In the genomic region with DNA sequence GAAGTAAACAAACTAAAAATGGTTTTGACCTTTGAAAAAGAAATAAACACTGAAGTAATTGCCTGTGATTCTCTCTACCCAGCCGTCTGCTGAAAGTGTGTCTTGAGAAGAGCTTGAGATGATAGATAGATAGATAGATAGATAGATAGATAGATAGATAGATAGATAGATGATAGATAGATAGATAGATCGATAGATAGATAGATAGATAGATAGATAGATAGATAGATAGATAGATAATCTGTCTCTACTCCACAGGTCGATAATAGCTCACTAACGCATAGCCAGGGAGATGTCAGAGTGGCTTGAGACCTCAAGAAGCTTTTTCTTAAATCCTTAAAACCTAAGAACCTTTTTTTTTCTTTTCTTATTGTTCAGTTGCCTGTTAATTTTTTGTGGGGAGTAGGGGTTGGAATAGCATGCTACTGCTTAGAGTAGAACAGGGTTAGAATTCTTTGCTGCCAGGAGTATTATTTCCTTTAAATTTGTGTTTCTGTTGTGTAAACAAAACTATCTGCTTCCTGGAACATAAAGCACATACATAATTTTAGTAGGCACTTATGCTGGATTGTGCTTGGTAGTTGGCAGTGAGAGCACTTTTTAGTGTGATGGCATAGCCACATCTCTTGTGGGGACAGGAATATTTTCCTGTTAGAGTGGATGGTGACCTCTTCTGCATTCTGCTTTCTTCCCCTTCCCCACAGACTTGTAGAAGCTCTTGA, we compare ENCODE assay signal across 13 cellular contexts.
"Had no signal": no experiment of that assay in that cellular context is flagged by ENCODE, and none has a peak within 500 bp of the region (broad histone marks: within the 10 kb centered on the region; RNA-seq: fewer than 3 reads in every experiment).

No MANE protein-coding gene starts in this region.

- H3K9me3 Mint-ChIP-seq: central memory CD8-positive, alpha-beta T cell had no signal

- H3K9me3 ChIP-seq: adrenal gland, neutrophil had no signal

- H3K4me1 ChIP-seq: left lung had no signal

- H3K27me3 ChIP-seq: adrenal gland, heart right ventricle, left lung, neutrophil, tibial artery had no signal

- ATAC-seq: left lung had no signal

- H3K27me3 Mint-ChIP-seq: central memory CD8-positive, alpha-beta T cell had no signal

- H3K36me3 ChIP-seq: adrenal gland, left lung, neutrophil had no signal

- DNase-seq: activated CD4-positive, alpha-beta T cell treated with anti-CD3 and anti-CD28 coated beads, Interleukin-2, amount 50 U/mL, for 4 hours; activated naive CD4-positive, alpha-beta T cell treated with Interleukin-2 at 50 U/mL for 16 hours; adrenal gland; cortex of kidney; effector CD8-positive, alpha-beta T cell; heart right ventricle; left lung; retina; stimulated activated CD4-positive, alpha-beta T cell treated with anti-CD3 and anti-CD28 coated beads, Interleukin-15, amount 100 ng/mL, for 24 hours; stimulated activated CD4-positive, alpha-beta T cell treated with anti-CD3 and anti-CD28 coated beads, Interleukin-4, amount 100 ng/mL, for 24 hours; tibial artery had no signal

- H3K4me3 Mint-ChIP-seq: central memory CD8-positive, alpha-beta T cell had no signal

- H3K27ac ChIP-seq: adrenal gland, heart right ventricle, left lung, neutrophil, tibial artery had no signal

- H3K4me3 ChIP-seq: adrenal gland, heart right ventricle, left lung, tibial artery had no signal
